ENCODE assay signal across 27 cellular contexts in the genomic region with DNA sequence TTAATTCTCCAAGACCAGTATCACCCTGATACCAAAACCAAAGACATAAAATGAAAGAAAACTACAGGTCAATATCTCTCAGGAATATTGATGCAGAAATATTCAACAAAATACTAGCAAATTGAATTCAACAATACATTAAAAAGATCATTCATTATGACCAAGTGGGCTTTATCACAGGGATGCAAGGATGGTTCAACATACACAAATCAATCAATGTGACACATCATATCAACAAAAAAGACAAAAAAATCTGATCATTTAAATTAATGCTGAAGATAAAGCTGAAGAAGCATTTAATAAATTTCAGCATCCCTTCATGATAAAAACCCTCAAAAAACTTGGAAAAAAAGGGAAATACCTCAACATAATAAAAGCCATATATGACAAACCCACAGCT.
"Had no signal": no experiment of that assay in that cellular context is flagged by ENCODE, and none has a peak within 500 bp of the region (broad histone marks: within the 10 kb centered on the region; RNA-seq: fewer than 3 reads in every experiment).

No MANE protein-coding gene starts in this region.

- FAIRE-seq: urothelium cell line had no signal

- H3K27ac ChIP-seq: neutrophil, pancreas, prostate gland, right atrium auricular region, right lobe of liver, sigmoid colon, stomach, thoracic aorta, thyroid gland, tibial nerve, upper lobe of left lung, vagina had no signal

- H3K4me1 ChIP-seq: pancreas, prostate gland, right atrium auricular region, right lobe of liver, sigmoid colon, stomach, thyroid gland, tibial nerve, upper lobe of left lung, vagina had no signal

- H3K9me3 ChIP-seq: neutrophil, pancreas, prostate gland, right lobe of liver, sigmoid colon, thoracic aorta, thyroid gland, vagina had no signal

- H3K36me3 ChIP-seq: neutrophil, pancreas, prostate gland, right atrium auricular region, right lobe of liver, sigmoid colon, stomach, thoracic aorta, thyroid gland, tibial nerve, upper lobe of left lung, vagina had no signal

- DNase-seq: naive thymus-derived CD8-positive, alpha-beta T cell; nephron progenitor cell; nucleus accumbens; pancreas; retina; right lobe of liver; sigmoid colon; small intestine; stimulated activated CD4-positive, alpha-beta T cell treated with anti-CD3 and anti-CD28 coated beads, Interleukin-15, amount 100 ng/mL, for 24 hours; stimulated activated CD4-positive, alpha-beta T cell treated with anti-CD3 and anti-CD28 coated beads, Interleukin-2, amount 100 ng/mL, for 24 hours; stimulated activated CD4-positive, alpha-beta T cell treated with anti-CD3 and anti-CD28 coated beads, Interleukin-2, amount 100 ng/mL, for 48 hours; stimulated activated CD4-positive, alpha-beta T cell treated with anti-CD3 and anti-CD28 coated beads, Interleukin-4, amount 100 ng/mL, for 24 hours; stimulated activated naive B cell treated with anti-CD40 and anti-IgM and Interleukin-4, amounts not matched to agents 10 μg/mL and 1 μg/mL and 100 μg/mL, for 72 hours; stimulated activated naive CD4-positive, alpha-beta T cell treated with Interleukin-2 at 50 U/mL for 16 hours; stomach; thyroid gland; trophoblast cell; upper lobe of left lung had no signal

- ATAC-seq: naive thymus-derived CD8-positive, alpha-beta T cell; natural killer cell treated with Interleukin-12 subunit alpha and Interleukin-12 subunit beta and Interleukin-15 and Interleukin-18, amount 100 ng/mL, for 72 hours; pancreas; right lobe of liver; stimulated activated effector memory CD8-positive, alpha-beta T cell treated with anti-CD3 and anti-CD28 coated beads, Interleukin-12 subunit alpha, Interleukin-12 subunit beta, amount 100 ng/mL, for 72 hours; stimulated activated naive B cell treated with anti-CD40 and anti-IgM and Interleukin-4, amounts not matched to agents 10 μg/mL and 1 μg/mL and 100 μg/mL, for 72 hours had no signal

- H3K4me3 ChIP-seq: pancreas, prostate gland, right atrium auricular region, right lobe of liver, sigmoid colon, stomach, thoracic aorta, thyroid gland, tibial nerve, upper lobe of left lung, vagina had no signal

- H3K27me3 ChIP-seq: neutrophil, pancreas, right atrium auricular region, right lobe of liver, sigmoid colon, stomach, thyroid gland, tibial nerve, upper lobe of left lung, vagina had no signal
